14 cellular contexts compared by ENCODE assay signal in genomic region chr10:79055892-79056291, GRCh38.
"Had no signal": no experiment of that assay in that cellular context is flagged by ENCODE, and none has a peak within 500 bp of the region (broad histone marks: within the 10 kb centered on the region; RNA-seq: fewer than 3 reads in every experiment).

No MANE protein-coding gene starts in this region.

- H3K4me1 ChIP-seq: SJSA1 had no signal

- H3K9ac ChIP-seq: parathyroid adenoma had no signal

- H3K27me3 ChIP-seq: adrenal gland, esophagus squamous epithelium, SJSA1 had no signal

- H3K36me3 Mint-ChIP-seq: activated naive CD4-positive, alpha-beta T cell treated with anti-CD3 and anti-CD28 coated beads, Interleukin-2, amount 10 ng/mL, durations not matched to agents 7 days and 5 days had no signal

- H3K9me3 ChIP-seq: adrenal gland, esophagus squamous epithelium, thoracic aorta had no signal

- H3K36me3 ChIP-seq: adrenal gland, esophagus squamous epithelium, SJSA1, thoracic aorta had no signal

- H3K27me3 Mint-ChIP-seq: stimulated activated naive CD8-positive, alpha-beta T cell treated with anti-CD3 and anti-CD28 coated beads, Interleukin-15, Interleukin-2, amounts not matched to agents 100 ng/mL and 50 ng/mL, for 24 hours had no signal

- H3K9me3 Mint-ChIP-seq: activated naive CD4-positive, alpha-beta T cell treated with anti-CD3 and anti-CD28 coated beads, Interleukin-2, amount 10 ng/mL, durations not matched to agents 7 days and 5 days; stimulated activated naive CD8-positive, alpha-beta T cell treated with anti-CD3 and anti-CD28 coated beads, Interleukin-15, Interleukin-2, amounts not matched to agents 100 ng/mL and 50 ng/mL, for 24 hours had no signal

- H3K27ac Mint-ChIP-seq: activated naive CD4-positive, alpha-beta T cell treated with anti-CD3 and anti-CD28 coated beads, Interleukin-2, amount 10 ng/mL, durations not matched to agents 7 days and 5 days; stimulated activated naive CD8-positive, alpha-beta T cell treated with anti-CD3 and anti-CD28 coated beads, Interleukin-15, Interleukin-2, amounts not matched to agents 100 ng/mL and 50 ng/mL, for 24 hours had no signal

- DNase-seq: activated CD4-positive, alpha-beta T cell treated with anti-CD3 and anti-CD28 coated beads, Interleukin-2, amount 50 U/mL, for 1 hour; activated CD8-positive, alpha-beta memory T cell treated with anti-CD3 and anti-CD28 coated beads for 24 hours; activated naive CD4-positive, alpha-beta T cell treated with anti-CD3 and anti-CD28 coated beads, Interleukin-2, amount 10 ng/mL, durations not matched to agents 7 days and 5 days; caudate nucleus; effector CD8-positive, alpha-beta T cell; esophagus squamous epithelium; hippocampal formation; left ventricle myocardium superior; stimulated activated CD4-positive, alpha-beta T cell treated with anti-CD3 and anti-CD28 coated beads, Interleukin-4, amount 100 ng/mL, for 4 hours had no signal

- H3K4me3 ChIP-seq: adrenal gland, esophagus squamous epithelium, SJSA1, thoracic aorta had no signal

- H3K4me3 Mint-ChIP-seq: activated naive CD4-positive, alpha-beta T cell treated with anti-CD3 and anti-CD28 coated beads, Interleukin-2, amount 10 ng/mL, durations not matched to agents 7 days and 5 days; stimulated activated naive CD8-positive, alpha-beta T cell treated with anti-CD3 and anti-CD28 coated beads, Interleukin-15, Interleukin-2, amounts not matched to agents 100 ng/mL and 50 ng/mL, for 24 hours had no signal

- H2AFZ ChIP-seq: parathyroid adenoma had no signal

- H3K27ac ChIP-seq: adrenal gland, esophagus squamous epithelium, parathyroid adenoma, SJSA1, thoracic aorta had no signal
